Comparison of ENCODE assay signal across 8 cellular contexts in the genomic region with DNA sequence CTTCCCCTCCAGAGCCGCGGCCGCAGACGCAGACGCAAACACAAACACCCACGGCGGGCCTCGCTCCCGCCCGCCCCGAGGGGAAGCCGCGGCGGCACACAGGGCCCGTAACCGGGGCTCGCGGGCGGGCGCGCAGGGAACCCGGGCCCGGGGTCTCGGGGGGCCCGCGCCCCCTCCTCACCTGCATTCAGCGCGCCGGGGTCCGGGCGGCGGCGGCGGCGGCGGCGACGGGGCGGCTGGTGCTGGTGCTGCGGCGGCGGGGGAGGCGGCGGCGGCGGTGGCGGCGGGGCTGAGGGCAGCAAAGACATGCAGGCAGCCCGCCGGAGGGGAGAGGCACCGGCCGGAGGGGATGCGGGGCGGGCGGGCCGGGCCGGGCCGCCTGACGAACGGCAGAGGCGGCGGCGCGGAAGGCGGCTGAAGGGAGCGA. TPM values are rescaled to one million over a fixed set of nuclear protein-coding genes. Genes with fewer than 3 reads are reported as not detected.
DNase-seq lines count a peak whose midpoint lies in the region; ATAC-seq and TF ChIP-seq lines count a peak whose summit lies in the region.

No MANE protein-coding gene starts in this region.

- intact Hi-C loops in activated CD4-positive, alpha-beta T cell treated with anti-CD3 and anti-CD28 coated beads for 36 hours (cut with DNase I, micrococcal nuclease): loop anchor here (2.0 to 5.0 kb wide), 2 partner anchors 82 to 85 kb away; no protein-coding TSS in a partner anchor
- intact Hi-C loops in activated B cell treated with CpG ODN at 0.5 μM for 24 hours (cut with micrococcal nuclease): loop anchor here (2.0 to 5.0 kb wide), 3 partner anchors 15 to 955 kb away; no protein-coding TSS in a partner anchor

- peak overlapping the region; percentile 3 for H2BK12ac ChIP-seq in neuronal stem cell (ENCODE audit: low read length)

- H3K9me3 ChIP-seq in neuronal stem cell (replicated peaks in 1 of 2; ENCODE audit: control insufficient read depth in 2 of 2, insufficient read depth in 1 of 2, low read depth in 1 of 2, low read length in 2 of 2): no peaks in the 10 kb centered on the region

- peak overlapping the region; percentile 93 for H2AFZ ChIP-seq in neuronal stem cell (ENCODE audit: low read length)

- peak overlapping the region; percentile 88 for H2AK5ac ChIP-seq in neuronal stem cell (ENCODE audit: low read depth, low read length)

- peak overlapping the region; percentile 90 for H3K4me3 ChIP-seq in fibroblast of the aortic adventitia (ENCODE audit: low read depth, low read length)
- H3K4me3 ChIP-seq in neuronal stem cell (ENCODE audit: low read length in 2 of 2): peak overlapping the region; percentile 97 to 99

- H3K36me3 Mint-ChIP-seq in activated CD4-positive, alpha-beta T cell treated with anti-CD3 and anti-CD28 coated beads for 36 hours (ENCODE audit: low read depth): peaks cover 39% of the 10 kb centered on the region
- H3K36me3 Mint-ChIP-seq in activated B cell treated with CpG ODN at 0.5 μM for 24 hours (ENCODE audit: low read depth): peaks cover 23% of the 10 kb centered on the region

- H3K9ac ChIP-seq in neuronal stem cell (ENCODE audit: low read depth, low read length, poor library complexity): peak overlapping the region; percentile 94

- H3K9me3 Mint-ChIP-seq in activated CD4-positive, alpha-beta T cell treated with anti-CD3 and anti-CD28 coated beads for 36 hours (ENCODE audit: low read depth): no peaks in the 10 kb centered on the region
- no peaks in the 10 kb centered on the region for H3K9me3 Mint-ChIP-seq in activated B cell treated with CpG ODN at 0.5 μM for 24 hours

- peaks cover 1 to 2% of the 10 kb centered on the region in 2 donors for H3K4me1 ChIP-seq in neuronal stem cell (ENCODE audit: control insufficient read depth in 2 of 2, insufficient read depth in 1 of 2, low read depth in 1 of 2, low read length in 2 of 2)

- peak overlapping the region; percentile 100 for H3K27ac Mint-ChIP-seq in activated CD4-positive, alpha-beta T cell treated with anti-CD3 and anti-CD28 coated beads for 36 hours
- peak overlapping the region; percentile 100 for H3K27ac Mint-ChIP-seq in activated B cell treated with CpG ODN at 0.5 μM for 24 hours

- DNase-seq in activated CD4-positive, alpha-beta T cell treated with anti-CD3 and anti-CD28 coated beads for 36 hours: peak; percentile 60
- DNase-seq in activated CD4-positive, alpha-beta T cell treated with anti-CD3 and anti-CD28 coated beads, Interleukin-2, amount 50 U/mL, for 4 hours: no peak
- DNase-seq in activated B cell treated with CpG ODN at 0.5 μM for 24 hours: no peak
- no peak for DNase-seq in fibroblast of the aortic adventitia (ENCODE audit: low read depth)
- no peak for DNase-seq in neuronal stem cell (ENCODE audit: low spot score)
- DNase-seq in GOT3 (lab: John Stamatoyannopoulos, UW): no peak
- DNase-seq in NCI-H526 (lab: John Stamatoyannopoulos, UW): no peak

- H4K8ac ChIP-seq in neuronal stem cell (ENCODE audit: low read depth, low read length): no peak overlapping the region

- H3K14ac ChIP-seq in neuronal stem cell (ENCODE audit: low read length): peak overlapping the region; percentile 89

- CTCF ChIA-PET in activated CD4-positive, alpha-beta T cell treated with anti-CD3 and anti-CD28 coated beads for 36 hours (lab: Charles Lee): interaction anchor here (2.6 kb wide), 1 partner anchor 42 kb away, joined by 16 read pairs; a partner anchor contains a TSS
- CTCF ChIA-PET in activated B cell treated with CpG ODN at 0.5 μM for 24 hours (lab: Charles Lee): interaction anchor here (1.5 to 2.6 kb wide), 2 partner anchors 42 to 43 kb away, joined by 11 to 27 read pairs; a partner anchor contains a TSS

- H3K4me1 Mint-ChIP-seq in activated CD4-positive, alpha-beta T cell treated with anti-CD3 and anti-CD28 coated beads for 36 hours: peaks cover 52% of the 10 kb centered on the region
- peaks cover 62% of the 10 kb centered on the region for H3K4me1 Mint-ChIP-seq in activated B cell treated with CpG ODN at 0.5 μM for 24 hours

- H3K4me2 ChIP-seq in neuronal stem cell (ENCODE audit: insufficient read depth, low read length, poor library complexity, severe bottlenecking): peak overlapping the region; percentile 98

- H3K27me3 ChIP-seq in neuronal stem cell (ENCODE audit: control insufficient read depth in 3 of 3, insufficient read depth in 3 of 3, low read depth in 1 of 3, low read length in 3 of 3): peaks cover 0 to 8% (median 0%) of the 10 kb centered on the region in 3 experiments

- TF ChIP-seq CTCF in activated B cell treated with CpG ODN at 0.5 μM for 24 hours (IDR thresholded peaks at IDR 0.05) (no peak), fibroblast of the aortic adventitia (IDR thresholded peaks at IDR 0.05; ENCODE audit: insufficient read depth, low read length) (no peak)

- H2BK5ac ChIP-seq in neuronal stem cell (ENCODE audit: low read length): peak overlapping the region; percentile 66

- H3K27me3 Mint-ChIP-seq in activated CD4-positive, alpha-beta T cell treated with anti-CD3 and anti-CD28 coated beads for 36 hours: no peaks in the 10 kb centered on the region
- H3K27me3 Mint-ChIP-seq in activated B cell treated with CpG ODN at 0.5 μM for 24 hours: no peaks in the 10 kb centered on the region

- H3K4me3 Mint-ChIP-seq in activated CD4-positive, alpha-beta T cell treated with anti-CD3 and anti-CD28 coated beads for 36 hours: peak overlapping the region; percentile 99
- peak overlapping the region; percentile 100 for H3K4me3 Mint-ChIP-seq in activated B cell treated with CpG ODN at 0.5 μM for 24 hours

- ATAC-seq in activated CD4-positive, alpha-beta T cell treated with anti-CD3 and anti-CD28 coated beads for 36 hours: no peak
- ATAC-seq in HG02970 (IDR thresholded peaks at IDR 0.05; ENCODE audit: low FRiP score, unreplicated experiment) (peak; percentile 10), activated B cell treated with CpG ODN at 0.5 μM for 24 hours (ENCODE audit: low read depth) (peak; percentile 34)

- no peak overlapping the region for H2BK120ac ChIP-seq in neuronal stem cell (ENCODE audit: low read depth, low read length)

- peak overlapping the region; percentile 58 for H2BK15ac ChIP-seq in neuronal stem cell (ENCODE audit: low read length)

- H3K23ac ChIP-seq in neuronal stem cell (ENCODE audit: low read depth, low read length, poor library complexity): peak overlapping the region; percentile 65

- no peak overlapping the region for H3K27ac ChIP-seq in neuronal stem cell (replicated peaks; ENCODE audit: low read length)

- peaks cover 1% of the 10 kb centered on the region for H3K79me1 ChIP-seq in neuronal stem cell (ENCODE audit: low read depth, low read length)

- no CpG with 5 or more reads among the region's 66 CpGs for WGBS in neuronal stem cell (ENCODE audit: extremely low coverage in 2 of 2, insufficient read length in 2 of 2, insufficient replicate concordance in 1 of 2), 2 donors

- H4K91ac ChIP-seq in neuronal stem cell (ENCODE audit: low read depth, low read length, poor library complexity): no peak overlapping the region

- POLR2A ChIA-PET in activated CD4-positive, alpha-beta T cell treated with anti-CD3 and anti-CD28 coated beads for 36 hours (lab: Charles Lee): interaction anchor here (0.8 to 2.9 kb wide), 7 partner anchors 19 to 43 kb away, joined by 3 to 85 read pairs (median 8); a partner anchor contains a TSS
- POLR2A ChIA-PET in activated B cell treated with CpG ODN at 0.5 μM for 24 hours (lab: Charles Lee): interaction anchor here (0.6 to 8.3 kb wide), 24 partner anchors 10 to 1738 kb away, joined by 3 to 417 read pairs (median 5); a partner anchor contains a TSS

- H3K18ac ChIP-seq in neuronal stem cell (ENCODE audit: low read length): peak overlapping the region; percentile 94

- H3K4ac ChIP-seq in neuronal stem cell (ENCODE audit: low read length): no peak overlapping the region

- H3K36me3 ChIP-seq in neuronal stem cell (replicated peaks in 1 of 2; ENCODE audit: control insufficient read depth in 2 of 2, insufficient read depth in 2 of 2, low read length in 2 of 2): no peaks in the 10 kb centered on the region

RNA-seq across cellular contexts. Expression of a gene that starts 0.3 kb away (rescaled TPM):
- total RNA-seq in activated CD4-positive, alpha-beta T cell treated with anti-CD3 and anti-CD28 coated beads for 36 hours: 100 to 1,000 TPM; 111 to 122 TPM
- total RNA-seq in activated B cell treated with CpG ODN at 0.5 μM for 24 hours (72.2 and 75.3 TPM in 2 replicates), fibroblast of the aortic adventitia (ENCODE audit: low replicate concordance) (16.4 and 22.2 TPM in 2 replicates)
- 4.7 TPM for polyA plus RNA-seq in neuronal stem cell (2013, experiment 1 of 2)
- polyA plus RNA-seq in neuronal stem cell (2013, experiment 2 of 2): 5.0 TPM

RNA-seq across cellular contexts. Expression of a gene that starts 43.2 kb away (rescaled TPM):
- total RNA-seq in activated CD4-positive, alpha-beta T cell treated with anti-CD3 and anti-CD28 coated beads for 36 hours: 10 to 100 TPM; 61.1 to 70.6 TPM
- total RNA-seq in activated B cell treated with CpG ODN at 0.5 μM for 24 hours: 31.7 and 38.3 TPM in 2 replicates
- total RNA-seq in fibroblast of the aortic adventitia (ENCODE audit: low replicate concordance): 36.7 and 78.7 TPM in 2 replicates
- polyA plus RNA-seq in neuronal stem cell (2013, experiment 1 of 2): 66.9 TPM
- polyA plus RNA-seq in neuronal stem cell (2013, experiment 2 of 2): 71.3 TPM
